Comparison of ENCODE assay signal across 18 cellular contexts in genomic region chr4:74006009-74006476, GRCh38.
DNase-seq lines count a peak whose midpoint lies in the region; ATAC-seq and TF ChIP-seq lines count a peak whose summit lies in the region.
"Had no signal": no experiment of that assay in that cellular context is flagged by ENCODE, and none has a peak within 500 bp of the region (broad histone marks: within the 10 kb centered on the region; RNA-seq: fewer than 3 reads in every experiment).

No MANE protein-coding gene starts in this region.

- H3K4me3 ChIP-seq in RWPE2 (ENCODE audit: severe bottlenecking) (no peak overlapping the region), skeletal muscle cell (ENCODE audit: low read depth, low read length) (no peak overlapping the region)
- H3K4me3 ChIP-seq: SJCRH30 had no signal

- peak overlapping the region; percentile 96 for H3K27ac ChIP-seq in RWPE2 (ENCODE audit: poor library complexity, severe bottlenecking)
- H3K27ac ChIP-seq: KMS-11, parathyroid adenoma, SJCRH30 had no signal

- no peaks in the 10 kb centered on the region for H3K36me3 ChIP-seq in RWPE2 (ENCODE audit: low read depth)
- H3K36me3 ChIP-seq: SJCRH30 had no signal

- DNase-seq in GM04503 (ENCODE audit: low read depth) (peak; percentile 58), RWPE2 (ENCODE audit: low spot score) (no peak), fibroblast of peridontal ligament (ENCODE audit: extremely low read depth) (peak; percentile 62), skeletal muscle cell (ENCODE audit: low read depth) (peak; percentile 75), SKM-1 treated with dmso at 0.1 percent for 144 hours (lab: John Stamatoyannopoulos, UW; ENCODE audit: unreplicated experiment) (no peak)
- DNase-seq in activated effector memory CD4-positive, alpha-beta T cell treated with Interleukin-2 at 50 U/mL for 16 hours: no peak
- DNase-seq in stimulated activated CD4-positive, alpha-beta T cell treated with anti-CD3 and anti-CD28 coated beads, Interleukin-4, amount 100 ng/mL, for 24 hours: no peak
- no peak for DNase-seq in activated CD4-positive, alpha-beta T cell treated with anti-CD3 and anti-CD28 coated beads for 4 hours
- DNase-seq: activated B cell treated with CpG ODN at 0.5 μM for 24 hours; activated T-cell treated with anti-CD3 and anti-CD28 coated beads, Interleukin-2, amount 50 U/mL, for 72 hours; GF-D8; mesendoderm; NCI-H1694 treated with DMSO at 0.1 percent for 48 hours; NCI-H82 had no signal

- H3K4me1 ChIP-seq in RWPE2 (ENCODE audit: insufficient read depth, poor library complexity, severe bottlenecking): peaks cover 26% of the 10 kb centered on the region
- H3K4me1 ChIP-seq: parathyroid adenoma had no signal

- TF ChIP-seq CTCF in RWPE2 (IDR thresholded peaks at IDR 0.05; ENCODE audit: poor library complexity, severe bottlenecking): no peak

- H3K9me3 ChIP-seq in RWPE2 (ENCODE audit: severe bottlenecking): no peaks in the 10 kb centered on the region
- H3K9me3 ChIP-seq: SJCRH30 had no signal

- peak; percentile 75; the same call in 2 of the 3 replicates for ATAC-seq in RWPE2 (ENCODE audit: low read depth)
- ATAC-seq: activated T-cell treated with anti-CD3 and anti-CD28 coated beads, Interleukin-2, amount 50 U/mL, for 72 hours; stimulated activated effector memory CD8-positive, alpha-beta T cell treated with anti-CD3 and anti-CD28 coated beads, Interleukin-12 subunit alpha, Interleukin-12 subunit beta, amount 100 ng/mL, for 72 hours had no signal

- no peaks in the 10 kb centered on the region for H3K27me3 ChIP-seq in RWPE2 (ENCODE audit: insufficient read depth, poor library complexity, severe bottlenecking)
- H3K27me3 ChIP-seq: SJCRH30 had no signal

Comparison
In these comparisons a context has a peak if more than half of its experiments do, and no peak if none do; other contexts are left out.
1. DNase-seq: peak in GM04503 (single experiment), fibroblast of peridontal ligament (single experiment) and skeletal muscle cell (single experiment); none in RWPE2 (single experiment), SKM-1 treated with dmso at 0.1 percent for 144 hours (single experiment), activated effector memory CD4-positive, alpha-beta T cell treated with Interleukin-2 at 50 U/mL for 16 hours (single experiment), stimulated activated CD4-positive, alpha-beta T cell treated with anti-CD3 and anti-CD28 coated beads, Interleukin-4, amount 100 ng/mL, for 24 hours (single experiment) and activated CD4-positive, alpha-beta T cell treated with anti-CD3 and anti-CD28 coated beads for 4 hours (0 of 2).